ENCODE assay signal across 2 cellular contexts in the genomic region with DNA sequence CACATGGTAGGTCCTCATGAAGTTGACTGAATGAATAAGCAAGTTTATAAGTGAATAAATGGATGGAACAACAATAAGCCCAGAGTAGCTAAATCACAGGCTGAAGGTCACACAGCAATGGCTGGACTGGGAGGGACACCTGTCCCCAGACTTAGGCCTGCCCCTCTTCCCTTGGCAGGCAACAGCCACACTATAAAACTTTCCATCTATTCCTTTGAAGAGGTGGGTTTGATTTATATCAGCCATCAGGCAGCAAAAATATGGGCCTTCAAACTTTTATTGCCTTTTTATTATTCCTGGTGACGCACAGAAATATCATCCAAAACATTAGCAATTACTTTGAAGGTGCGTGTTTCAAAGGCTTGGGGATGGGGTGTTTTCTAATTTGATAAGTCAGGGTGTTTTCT.
TF ChIP-seq lines count a peak whose summit lies in the region.

No MANE protein-coding gene starts in this region.

TF ChIP-seq in HCT116, 20 proteins besides CTCF, POLR2A, EP300 and RAD21 (continued from another document):
- TF ChIP-seq, protein P1, sequence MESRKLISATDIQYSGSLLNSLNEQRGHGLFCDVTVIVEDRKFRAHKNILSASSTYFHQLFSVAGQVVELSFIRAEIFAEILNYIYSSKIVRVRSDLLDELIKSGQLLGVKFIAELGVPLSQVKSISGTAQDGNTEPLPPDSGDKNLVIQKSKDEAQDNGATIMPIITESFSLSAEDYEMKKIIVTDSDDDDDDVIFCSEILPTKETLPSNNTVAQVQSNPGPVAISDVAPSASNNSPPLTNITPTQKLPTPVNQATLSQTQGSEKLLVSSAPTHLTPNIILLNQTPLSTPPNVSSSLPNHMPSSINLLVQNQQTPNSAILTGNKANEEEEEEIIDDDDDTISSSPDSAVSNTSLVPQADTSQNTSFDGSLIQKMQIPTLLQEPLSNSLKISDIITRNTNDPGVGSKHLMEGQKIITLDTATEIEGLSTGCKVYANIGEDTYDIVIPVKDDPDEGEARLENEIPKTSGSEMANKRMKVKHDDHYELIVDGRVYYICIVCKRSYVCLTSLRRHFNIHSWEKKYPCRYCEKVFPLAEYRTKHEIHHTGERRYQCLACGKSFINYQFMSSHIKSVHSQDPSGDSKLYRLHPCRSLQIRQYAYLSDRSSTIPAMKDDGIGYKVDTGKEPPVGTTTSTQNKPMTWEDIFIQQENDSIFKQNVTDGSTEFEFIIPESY (IDR thresholded peaks at IDR 0.05; ENCODE audit: extremely low read depth, insufficient replicate concordance, low read length) = no peak

TF ChIP-seq in K562, 482 proteins besides CTCF, POLR2A, EP300 and RAD21 (continued from another document):
- TF ChIP-seq, protein P2, sequence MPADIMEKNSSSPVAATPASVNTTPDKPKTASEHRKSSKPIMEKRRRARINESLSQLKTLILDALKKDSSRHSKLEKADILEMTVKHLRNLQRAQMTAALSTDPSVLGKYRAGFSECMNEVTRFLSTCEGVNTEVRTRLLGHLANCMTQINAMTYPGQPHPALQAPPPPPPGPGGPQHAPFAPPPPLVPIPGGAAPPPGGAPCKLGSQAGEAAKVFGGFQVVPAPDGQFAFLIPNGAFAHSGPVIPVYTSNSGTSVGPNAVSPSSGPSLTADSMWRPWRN (IDR thresholded peaks at IDR 0.05; ENCODE audit: low read depth) = no peak
- no peak for TF ChIP-seq BACH1 (tag; IDR thresholded peaks at IDR 0.05)
- peak in 1 of 2 experiments; percentile 22; a peak in 1 of 4 replicates for TF ChIP-seq KDM1A (IDR thresholded peaks at IDR 0.05)
